In the genomic region with DNA sequence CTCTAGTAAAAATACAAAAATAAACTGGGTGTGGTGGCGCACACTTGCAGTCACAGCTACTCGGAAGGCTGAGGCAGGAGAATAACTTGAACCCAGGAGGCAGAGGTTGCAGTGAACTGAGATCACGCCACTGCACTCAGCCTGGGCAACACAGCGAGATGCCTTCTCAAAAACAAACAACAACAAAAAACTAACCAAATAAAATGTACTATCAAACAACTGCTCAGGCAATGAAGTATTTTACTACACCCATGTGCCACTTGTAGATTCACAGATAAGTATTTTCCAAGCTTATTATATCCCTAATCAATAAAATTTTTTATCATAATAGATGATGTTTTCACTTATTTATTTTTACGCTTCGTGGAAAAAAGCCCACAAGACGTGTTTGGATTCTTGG, we compare ENCODE assay signal across 8 cellular contexts. TPM values are rescaled to one million over a fixed set of nuclear protein-coding genes. Genes with fewer than 3 reads are reported as not detected.
DNase-seq lines count a peak whose midpoint lies in the region; ATAC-seq, FAIRE-seq and TF ChIP-seq lines count a peak whose summit lies in the region.

No MANE protein-coding gene starts in this region.

- FAIRE-seq in A549 (lab: Jason Lieb, UNC) = no peak

- TF ChIP-seq CTCF in A549 (IDR thresholded peaks at IDR 0.05) = no peak

- H3K4me3 ChIP-seq in A549 (peak overlapping the region; percentile 56), muscle layer of colon (ENCODE audit: low read depth in 1 of 2, low read length in 2 of 2) (peak overlapping the region; percentile 33 to 87)

- H3K36me3 Mint-ChIP-seq in IgD-negative memory B cell = no peaks in the 10 kb centered on the region

- H3K27me3 Mint-ChIP-seq in IgD-negative memory B cell = no peaks in the 10 kb centered on the region

- peak overlapping the region; percentile 95 to 100 (median 99) for H3K27ac Mint-ChIP-seq in IgD-negative memory B cell

- no peaks in the 10 kb centered on the region for H3K9me3 Mint-ChIP-seq in IgD-negative memory B cell

- TF ChIP-seq EP300 in A549 (IDR thresholded peaks at IDR 0.05) = no peak

- TF ChIP-seq POLR2A in A549 (IDR thresholded peaks at IDR 0.05; ENCODE audit: low read length) = no peak

- peak overlapping the region; percentile 93 for H3K4me2 ChIP-seq in A549

- DNase-seq in A549 (ENCODE audit: low read depth in 1 of 2, low spot score in 1 of 2) (no peak), islet precursor cell (no peak), putamen (ENCODE audit: low spot score) (no peak)
- peak; percentile 1 for DNase-seq in central memory CD4-positive, alpha-beta T cell

- peak overlapping the region; percentile 92 to 99 (median 98) for H3K4me3 Mint-ChIP-seq in IgD-negative memory B cell

- POLR2A ChIA-PET in A549 (lab: Yijun Ruan, JAX) = interaction anchor here (1.0 kb wide), 1 partner anchor 24 kb away, joined by 3 read pairs; no protein-coding TSS in a partner anchor

- CTCF ChIA-PET in A549 (lab: Yijun Ruan, JAX) = no interaction called here

- no peaks in the 10 kb centered on the region for H3K9me3 ChIP-seq in A549
- no peaks in the 10 kb centered on the region for H3K9me3 ChIP-seq in muscle layer of colon (ENCODE audit: low read length)

- 73% methylated on average over 7 of the region's 7 CpGs for WGBS in A549 (ENCODE audit: missing lambda C conversion rate)

- H3K9ac ChIP-seq in muscle layer of colon (ENCODE audit: low read length) = peak overlapping the region; percentile 100

- H3K4me1 Mint-ChIP-seq in IgD-negative memory B cell = peaks cover 3 to 18% (median 4%) of the 10 kb centered on the region in 3 donors

- H3K27ac ChIP-seq in A549 = peak overlapping the region; percentile 86 to 96
- H3K27ac ChIP-seq in muscle layer of colon (ENCODE audit: low read depth, low read length) = peak overlapping the region; percentile 99

- H3K27me3 ChIP-seq in muscle layer of colon (ENCODE audit: control insufficient read depth in 1 of 2, insufficient read depth in 2 of 2, low read length in 2 of 2) = no peaks in the 10 kb centered on the region

- TF ChIP-seq RAD21 in A549 (conservative IDR thresholded peaks at IDR 0.05 in 1 of 2, IDR thresholded peaks at IDR 0.05 in 1 of 2) = no peak

- H3K36me3 ChIP-seq in muscle layer of colon (ENCODE audit: insufficient read depth, low read length) = no peaks in the 10 kb centered on the region

- ATAC-seq in A549 (no peak), HG02678 (IDR thresholded peaks at IDR 0.05; ENCODE audit: unreplicated experiment) (no peak), GM18873 (IDR thresholded peaks at IDR 0.05; ENCODE audit: low FRiP score, unreplicated experiment) (no peak)

- H3K4me1 ChIP-seq in A549 (peaks cover 3% of the 10 kb centered on the region; the same call in 1 of the 3 replicates), muscle layer of colon (ENCODE audit: insufficient read depth, low read length) (no peaks in the 10 kb centered on the region)

TF ChIP-seq in A549, 52 proteins besides CTCF, POLR2A, EP300 and RAD21:
- TF ChIP-seq, protein P1, sequence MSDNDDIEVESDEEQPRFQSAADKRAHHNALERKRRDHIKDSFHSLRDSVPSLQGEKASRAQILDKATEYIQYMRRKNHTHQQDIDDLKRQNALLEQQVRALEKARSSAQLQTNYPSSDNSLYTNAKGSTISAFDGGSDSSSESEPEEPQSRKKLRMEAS (IDR thresholded peaks at IDR 0.05) = no peak
- TF ChIP-seq, protein P2, sequence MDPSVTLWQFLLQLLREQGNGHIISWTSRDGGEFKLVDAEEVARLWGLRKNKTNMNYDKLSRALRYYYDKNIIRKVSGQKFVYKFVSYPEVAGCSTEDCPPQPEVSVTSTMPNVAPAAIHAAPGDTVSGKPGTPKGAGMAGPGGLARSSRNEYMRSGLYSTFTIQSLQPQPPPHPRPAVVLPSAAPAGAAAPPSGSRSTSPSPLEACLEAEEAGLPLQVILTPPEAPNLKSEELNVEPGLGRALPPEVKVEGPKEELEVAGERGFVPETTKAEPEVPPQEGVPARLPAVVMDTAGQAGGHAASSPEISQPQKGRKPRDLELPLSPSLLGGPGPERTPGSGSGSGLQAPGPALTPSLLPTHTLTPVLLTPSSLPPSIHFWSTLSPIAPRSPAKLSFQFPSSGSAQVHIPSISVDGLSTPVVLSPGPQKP (IDR thresholded peaks at IDR 0.05; ENCODE audit: low read depth, low read length) = no peak
- TF ChIP-seq CEBPB (IDR thresholded peaks at IDR 0.05) = no peak

RNA-seq across cellular contexts. Expression of gene C11orf65, which starts 0.9 kb away (rescaled TPM):
- polyA plus RNA-seq in A549 (2011; rRNA removed) (0.24 and 0.72 TPM in 2 replicates), A549 (2017; fragmentation: RNase III; extraction: RNeasy Plus Mini Kit Qiagen cat#74134 plus additional on column Dnase treatment) (0.16 to 0.38 TPM (median 0.19 TPM) in 3 replicates), IgD-negative memory B cell (0.86 TPM)
- polyA plus RNA-seq in A549 (2012; cell fraction: cytosol; rRNA removed) = 0.04 and 0.08 TPM in 2 replicates
- polyA plus RNA-seq in A549 (2012; cell fraction: nucleus; rRNA removed) = 0.02 TPM in 2 replicates
- polyA minus RNA-seq in A549 (2011; rRNA and poly(A)+ RNA removed) = 0.19 TPM in 1 of 2 replicates, not detected in the other

RNA-seq across cellular contexts. Expression of gene POGLUT3, which starts 31.8 kb away (rescaled TPM):
- 19.4 and 22.6 TPM in 2 replicates for polyA plus RNA-seq in A549 (2011; rRNA removed)
- polyA plus RNA-seq in A549 (2012; cell fraction: cytosol; rRNA removed) = 4.6 and 5.7 TPM in 2 replicates
- 1.5 and 2.5 TPM in 2 replicates for polyA plus RNA-seq in A549 (2012; cell fraction: nucleus; rRNA removed)
- 13.0 to 15.3 TPM (median 13.1 TPM) in 3 replicates for polyA plus RNA-seq in A549 (2017; fragmentation: RNase III; extraction: RNeasy Plus Mini Kit Qiagen cat#74134 plus additional on column Dnase treatment)
- polyA minus RNA-seq in A549 (2011; rRNA and poly(A)+ RNA removed) = 7.9 and 8.5 TPM in 2 replicates
- 4.6 TPM for polyA plus RNA-seq in IgD-negative memory B cell
